ENCODE assay signal across 27 cellular contexts in the genomic region with DNA sequence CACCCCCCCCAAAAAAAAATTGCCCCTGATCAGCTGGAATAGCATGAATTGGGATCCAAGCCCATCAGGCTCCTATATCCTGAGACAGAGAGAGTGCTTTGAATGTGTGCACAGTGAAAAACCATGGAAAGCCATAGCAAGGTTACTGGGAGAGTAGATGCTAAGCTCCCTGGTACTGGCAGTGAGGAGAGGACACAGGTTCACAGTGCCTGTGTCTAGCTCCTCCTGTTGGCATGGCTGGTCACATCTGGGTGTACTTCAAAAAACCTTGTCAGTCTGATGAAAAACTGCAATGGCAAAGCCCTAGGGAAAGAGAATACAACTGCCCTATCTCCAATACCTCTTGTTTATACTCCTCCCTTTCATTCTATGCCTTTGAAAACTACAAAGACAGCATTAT. TPM values are rescaled to one million over a fixed set of nuclear protein-coding genes. Genes with fewer than 3 reads are reported as not detected.
DNase-seq lines count a peak whose midpoint lies in the region; ATAC-seq and TF ChIP-seq lines count a peak whose summit lies in the region.
"Had no signal": no experiment of that assay in that cellular context is flagged by ENCODE, and none has a peak within 500 bp of the region (broad histone marks: within the 10 kb centered on the region; RNA-seq: fewer than 3 reads in every experiment).

No MANE protein-coding gene starts in this region.

- no peaks in the 10 kb centered on the region for H3K27me3 ChIP-seq in KMS-11 (ENCODE audit: insufficient read depth, low read depth)
- H3K27me3 ChIP-seq: testis, vagina had no signal

- DNase-seq in activated naive CD8-positive, alpha-beta T cell treated with anti-CD3 and anti-CD28 coated beads, Interleukin-2, amount 50 U/mL, for 24 hours: no peak
- DNase-seq: activated effector memory CD4-positive, alpha-beta T cell treated with anti-CD3 and anti-CD28 coated beads, Interleukin-2, amount 50 U/mL, for 16 hours; CD8-positive, alpha-beta memory T cell; DMS79 treated with DMSO at 0.1 percent for 48 hours; H9; immature natural killer cell; left ventricle myocardium inferior; NCI-H2107; testis had no signal

- H4K20me1 ChIP-seq in KMS-11 (ENCODE audit: insufficient read depth): no peaks in the 10 kb centered on the region

- H3K4me1 ChIP-seq in KMS-11 (ENCODE audit: low read depth, poor library complexity, severe bottlenecking): no peaks in the 10 kb centered on the region
- H3K4me1 ChIP-seq: parathyroid adenoma, testis, vagina had no signal

- 0 out of 2 replicates have a peak, but pooled peaks cover 5% of the 10 kb centered on the region for H3K79me2 ChIP-seq in KMS-11 (ENCODE audit: insufficient read depth, low read depth)
- H3K79me2 ChIP-seq: parathyroid adenoma had no signal

- H3K36me3 ChIP-seq in KMS-11 (ENCODE audit: insufficient read depth): peaks cover 43% of the 10 kb centered on the region; the same call in 1 of the 2 replicates

- H3K9ac ChIP-seq in KMS-11: no peak overlapping the region
- H3K9ac ChIP-seq: parathyroid adenoma had no signal

- H2AFZ ChIP-seq in KMS-11 (ENCODE audit: low read depth): no peak overlapping the region
- H2AFZ ChIP-seq: parathyroid adenoma had no signal

- H3K27ac Mint-ChIP-seq in activated naive CD8-positive, alpha-beta T cell: peak overlapping the region; percentile 55
- H3K27ac Mint-ChIP-seq in activated naive CD8-positive, alpha-beta T cell treated with anti-CD3 and anti-CD28 coated beads, Interleukin-2, amount 50 U/mL, for 24 hours: no peak overlapping the region
- H3K27ac Mint-ChIP-seq in dendritic cell treated with granulocyte-macrophage colony-stimulating factor and Interleukin-4, amounts not matched to agents 40 ng/mL and 50 ng/mL, for 4 days: peak overlapping the region; percentile 52
- H3K27ac Mint-ChIP-seq: H9, nephron had no signal

- H3K36me3 Mint-ChIP-seq in activated naive CD8-positive, alpha-beta T cell: peaks cover 13% of the 10 kb centered on the region
- H3K36me3 Mint-ChIP-seq in activated naive CD8-positive, alpha-beta T cell treated with anti-CD3 and anti-CD28 coated beads, Interleukin-2, amount 50 U/mL, for 24 hours (ENCODE audit: low read depth): peaks cover 50% of the 10 kb centered on the region
- peaks cover 96% of the 10 kb centered on the region for H3K36me3 Mint-ChIP-seq in dendritic cell treated with granulocyte-macrophage colony-stimulating factor and Interleukin-4, amounts not matched to agents 40 ng/mL and 50 ng/mL, for 4 days (ENCODE audit: low read depth)
- H3K36me3 Mint-ChIP-seq: IgD-negative memory B cell had no signal

- 0 out of 2 replicates have a peak, but pooled peaks have one; percentile 25 for TF ChIP-seq CTCF in KMS-11 (conservative IDR thresholded peaks at IDR 0.05; ENCODE audit: low read depth, low read length)

- no peaks in the 10 kb centered on the region for H3K4me1 Mint-ChIP-seq in activated naive CD8-positive, alpha-beta T cell (ENCODE audit: low read depth)
- H3K4me1 Mint-ChIP-seq in activated naive CD8-positive, alpha-beta T cell treated with anti-CD3 and anti-CD28 coated beads, Interleukin-2, amount 50 U/mL, for 24 hours: no peaks in the 10 kb centered on the region
- H3K4me1 Mint-ChIP-seq in dendritic cell treated with granulocyte-macrophage colony-stimulating factor and Interleukin-4, amounts not matched to agents 40 ng/mL and 50 ng/mL, for 4 days (ENCODE audit: low read depth): peaks cover 26% of the 10 kb centered on the region
- H3K4me1 Mint-ChIP-seq: H9 had no signal

- intact Hi-C loops in dendritic cell treated with granulocyte-macrophage colony-stimulating factor and Interleukin-4, amounts not matched to agents 40 ng/mL and 50 ng/mL, for 4 days (cut with micrococcal nuclease): loop anchor here (5.0 kb wide), 1 partner anchor 33 kb away; no protein-coding TSS in a partner anchor

- no peak overlapping the region for H3K27ac ChIP-seq in KMS-11
- H3K27ac ChIP-seq in temporal lobe (ENCODE audit: low read depth, low read length): peak overlapping the region; percentile 95
- H3K27ac ChIP-seq: epithelial cell of prostate, left ventricle myocardium inferior, parathyroid adenoma, testis, vagina had no signal

- no peak overlapping the region for H3K4me3 ChIP-seq in KMS-11 (IDR thresholded peaks at IDR 0.05; ENCODE audit: insufficient read depth, low read depth, low read length)
- H3K4me3 ChIP-seq: GM12878, left ventricle myocardium inferior, testis, vagina had no signal

- no peak overlapping the region for H3K4me2 ChIP-seq in KMS-11

- ATAC-seq in activated naive CD8-positive, alpha-beta T cell treated with anti-CD3 and anti-CD28 coated beads, Interleukin-2, amount 50 U/mL, for 24 hours: no peak
- ATAC-seq in GM19397 (IDR thresholded peaks at IDR 0.05; ENCODE audit: unreplicated experiment) (no peak), HG03571 (IDR thresholded peaks at IDR 0.05; ENCODE audit: unreplicated experiment) (no peak)
- ATAC-seq: GM12878, Right ventricle myocardium inferior, sciatic nerve had no signal

- no peaks in the 10 kb centered on the region for H3K9me3 Mint-ChIP-seq in activated naive CD8-positive, alpha-beta T cell (ENCODE audit: low read depth)
- H3K9me3 Mint-ChIP-seq in activated naive CD8-positive, alpha-beta T cell treated with anti-CD3 and anti-CD28 coated beads, Interleukin-2, amount 50 U/mL, for 24 hours: no peaks in the 10 kb centered on the region
- no peaks in the 10 kb centered on the region for H3K9me3 Mint-ChIP-seq in dendritic cell treated with granulocyte-macrophage colony-stimulating factor and Interleukin-4, amounts not matched to agents 40 ng/mL and 50 ng/mL, for 4 days
- H3K9me3 Mint-ChIP-seq: CD8-positive, alpha-beta memory T cell; H9; IgD-negative memory B cell; immature natural killer cell; nephron had no signal

- H3K4me3 Mint-ChIP-seq in activated naive CD8-positive, alpha-beta T cell: no peak overlapping the region
- no peak overlapping the region for H3K4me3 Mint-ChIP-seq in activated naive CD8-positive, alpha-beta T cell treated with anti-CD3 and anti-CD28 coated beads, Interleukin-2, amount 50 U/mL, for 24 hours
- no peak overlapping the region for H3K4me3 Mint-ChIP-seq in dendritic cell treated with granulocyte-macrophage colony-stimulating factor and Interleukin-4, amounts not matched to agents 40 ng/mL and 50 ng/mL, for 4 days
- H3K4me3 Mint-ChIP-seq: CD8-positive, alpha-beta memory T cell; H9; IgD-negative memory B cell; immature natural killer cell; nephron had no signal

- no peaks in the 10 kb centered on the region for H3K27me3 Mint-ChIP-seq in activated naive CD8-positive, alpha-beta T cell
- H3K27me3 Mint-ChIP-seq in activated naive CD8-positive, alpha-beta T cell treated with anti-CD3 and anti-CD28 coated beads, Interleukin-2, amount 50 U/mL, for 24 hours: no peaks in the 10 kb centered on the region
- H3K27me3 Mint-ChIP-seq in dendritic cell treated with granulocyte-macrophage colony-stimulating factor and Interleukin-4, amounts not matched to agents 40 ng/mL and 50 ng/mL, for 4 days: no peaks in the 10 kb centered on the region
- H3K27me3 Mint-ChIP-seq: CD8-positive, alpha-beta memory T cell; IgD-negative memory B cell had no signal

RNA-seq across cellular contexts. Expression of a gene that starts 12.9 kb away (rescaled TPM):
- total RNA-seq in temporal lobe: 121 TPM

RNA-seq across cellular contexts. Expression of a gene that starts 13.1 kb away (rescaled TPM):
- total RNA-seq in temporal lobe: 72.5 TPM

RNA-seq across cellular contexts. Expression of a gene that starts 36.8 kb away (rescaled TPM):
- total RNA-seq in temporal lobe: 0.98 TPM
- total RNA-seq: bronchial epithelial cell, dermis microvascular lymphatic vessel endothelial cell, fibroblast of villous mesenchyme, left ventricle myocardium inferior, mononuclear cell, Right ventricle myocardium inferior, sciatic nerve, vagina had no signal

RNA-seq across cellular contexts. Expression of a gene that starts 45.2 kb away (rescaled TPM):
- total RNA-seq in temporal lobe: 21.1 TPM
